ENCODE assay signal across 20 cellular contexts in genomic region chr3:123096126-123096525, GRCh38.
"Had no signal": no experiment of that assay in that cellular context is flagged by ENCODE, and none has a peak within 500 bp of the region (broad histone marks: within the 10 kb centered on the region; RNA-seq: fewer than 3 reads in every experiment).

No MANE protein-coding gene starts in this region.

- ATAC-seq: activated T-cell treated with anti-CD3 and anti-CD28 coated beads, Interleukin-2, amount 50 U/mL, for 4 hours; esophagus mucosa; natural killer cell; T-helper 17 cell had no signal

- H3K36me3 Mint-ChIP-seq: natural killer cell had no signal

- H3K27ac ChIP-seq: pancreas had no signal

- H3K27me3 Mint-ChIP-seq: stimulated activated naive CD8-positive, alpha-beta T cell treated with anti-CD3 and anti-CD28 coated beads, Interleukin-15, Interleukin-2, amounts not matched to agents 100 ng/mL and 50 ng/mL, for 24 hours; T-helper 17 cell had no signal

- H3K27ac Mint-ChIP-seq: natural killer cell; stimulated activated naive CD8-positive, alpha-beta T cell treated with anti-CD3 and anti-CD28 coated beads, Interleukin-15, Interleukin-2, amounts not matched to agents 100 ng/mL and 50 ng/mL, for 24 hours; T-helper 17 cell had no signal

- H3K9me3 ChIP-seq: body of pancreas, pancreas, tibial nerve had no signal

- DNase-seq: activated CD4-positive, alpha-beta T cell treated with anti-CD3 and anti-CD28 coated beads for 4 hours; activated CD4-positive, alpha-beta T cell treated with anti-CD3 and anti-CD28 coated beads, Interleukin-2, amount 50 U/mL, for 48 hours; activated CD4-positive, CD25-positive, alpha-beta regulatory T cell; activated CD8-positive, alpha-beta memory T cell treated with anti-CD3 and anti-CD28 coated beads, Interleukin-2, amount 50 U/mL, for 48 hours; activated naive CD4-positive, alpha-beta T cell treated with anti-CD3 and anti-CD28 coated beads, Interleukin-2, amount 50 U/mL, for 16 hours; activated T-cell treated with anti-CD3 and anti-CD28 coated beads, Interleukin-2, amount 50 U/mL, for 4 hours; dermis blood vessel endothelial cell; effector CD8-positive, alpha-beta T cell; glutamatergic neuron; mammary epithelial cell; natural killer cell; stimulated activated CD4-positive, alpha-beta T cell treated with anti-CD3 and anti-CD28 coated beads, Interleukin-4, amount 100 ng/mL, for 4 hours; SW 1271; T-helper 17 cell had no signal

- H3K27me3 ChIP-seq: body of pancreas, pancreas, tibial nerve had no signal

- H3K9me3 Mint-ChIP-seq: activated T-cell treated with anti-CD3 and anti-CD28 coated beads, Interleukin-2, amount 50 U/mL, for 4 hours; natural killer cell; stimulated activated naive CD8-positive, alpha-beta T cell treated with anti-CD3 and anti-CD28 coated beads, Interleukin-15, Interleukin-2, amounts not matched to agents 100 ng/mL and 50 ng/mL, for 24 hours had no signal

- H3K4me3 Mint-ChIP-seq: activated T-cell treated with anti-CD3 and anti-CD28 coated beads, Interleukin-2, amount 50 U/mL, for 4 hours; natural killer cell; stimulated activated naive CD8-positive, alpha-beta T cell treated with anti-CD3 and anti-CD28 coated beads, Interleukin-15, Interleukin-2, amounts not matched to agents 100 ng/mL and 50 ng/mL, for 24 hours; T-helper 17 cell had no signal

- H3K4me3 ChIP-seq: body of pancreas, pancreas, SK-N-MC, tibial nerve had no signal
